ENCODE assay signal across 1 cellular context in genomic region chr16:11283820-11284248, GRCh38.
TF ChIP-seq lines count a peak whose summit lies in the region.

No MANE protein-coding gene starts in this region.

TF ChIP-seq in HepG2, 621 proteins besides CTCF, POLR2A, EP300 and RAD21 (continued from another document):
- TF ChIP-seq TRAFD1 (CRISPR knock-in tag; IDR thresholded peaks at IDR 0.05; ENCODE audit: borderline replicate concordance), result no peak
- 0 out of 2 replicates have a peak, but pooled peaks have one; percentile 38 for TF ChIP-seq ZNF296 (CRISPR knock-in tag; conservative IDR thresholded peaks at IDR 0.05)
- TF ChIP-seq MBNL3 (CRISPR knock-in tag; conservative IDR thresholded peaks at IDR 0.05), result no peak
- TF ChIP-seq HNF4G (IDR thresholded peaks at IDR 0.05; ENCODE audit: borderline replicate concordance, low read depth, low read length), result no peak
- no peak; the same call in 1 of the 2 replicates for TF ChIP-seq HNF4G (CRISPR knock-in tag; IDR thresholded peaks at IDR 0.05; ENCODE audit: borderline replicate concordance, low read depth)
- no peak for TF ChIP-seq NFKBIZ (CRISPR knock-in tag; IDR thresholded peaks at IDR 0.05)
- TF ChIP-seq, protein P1, sequence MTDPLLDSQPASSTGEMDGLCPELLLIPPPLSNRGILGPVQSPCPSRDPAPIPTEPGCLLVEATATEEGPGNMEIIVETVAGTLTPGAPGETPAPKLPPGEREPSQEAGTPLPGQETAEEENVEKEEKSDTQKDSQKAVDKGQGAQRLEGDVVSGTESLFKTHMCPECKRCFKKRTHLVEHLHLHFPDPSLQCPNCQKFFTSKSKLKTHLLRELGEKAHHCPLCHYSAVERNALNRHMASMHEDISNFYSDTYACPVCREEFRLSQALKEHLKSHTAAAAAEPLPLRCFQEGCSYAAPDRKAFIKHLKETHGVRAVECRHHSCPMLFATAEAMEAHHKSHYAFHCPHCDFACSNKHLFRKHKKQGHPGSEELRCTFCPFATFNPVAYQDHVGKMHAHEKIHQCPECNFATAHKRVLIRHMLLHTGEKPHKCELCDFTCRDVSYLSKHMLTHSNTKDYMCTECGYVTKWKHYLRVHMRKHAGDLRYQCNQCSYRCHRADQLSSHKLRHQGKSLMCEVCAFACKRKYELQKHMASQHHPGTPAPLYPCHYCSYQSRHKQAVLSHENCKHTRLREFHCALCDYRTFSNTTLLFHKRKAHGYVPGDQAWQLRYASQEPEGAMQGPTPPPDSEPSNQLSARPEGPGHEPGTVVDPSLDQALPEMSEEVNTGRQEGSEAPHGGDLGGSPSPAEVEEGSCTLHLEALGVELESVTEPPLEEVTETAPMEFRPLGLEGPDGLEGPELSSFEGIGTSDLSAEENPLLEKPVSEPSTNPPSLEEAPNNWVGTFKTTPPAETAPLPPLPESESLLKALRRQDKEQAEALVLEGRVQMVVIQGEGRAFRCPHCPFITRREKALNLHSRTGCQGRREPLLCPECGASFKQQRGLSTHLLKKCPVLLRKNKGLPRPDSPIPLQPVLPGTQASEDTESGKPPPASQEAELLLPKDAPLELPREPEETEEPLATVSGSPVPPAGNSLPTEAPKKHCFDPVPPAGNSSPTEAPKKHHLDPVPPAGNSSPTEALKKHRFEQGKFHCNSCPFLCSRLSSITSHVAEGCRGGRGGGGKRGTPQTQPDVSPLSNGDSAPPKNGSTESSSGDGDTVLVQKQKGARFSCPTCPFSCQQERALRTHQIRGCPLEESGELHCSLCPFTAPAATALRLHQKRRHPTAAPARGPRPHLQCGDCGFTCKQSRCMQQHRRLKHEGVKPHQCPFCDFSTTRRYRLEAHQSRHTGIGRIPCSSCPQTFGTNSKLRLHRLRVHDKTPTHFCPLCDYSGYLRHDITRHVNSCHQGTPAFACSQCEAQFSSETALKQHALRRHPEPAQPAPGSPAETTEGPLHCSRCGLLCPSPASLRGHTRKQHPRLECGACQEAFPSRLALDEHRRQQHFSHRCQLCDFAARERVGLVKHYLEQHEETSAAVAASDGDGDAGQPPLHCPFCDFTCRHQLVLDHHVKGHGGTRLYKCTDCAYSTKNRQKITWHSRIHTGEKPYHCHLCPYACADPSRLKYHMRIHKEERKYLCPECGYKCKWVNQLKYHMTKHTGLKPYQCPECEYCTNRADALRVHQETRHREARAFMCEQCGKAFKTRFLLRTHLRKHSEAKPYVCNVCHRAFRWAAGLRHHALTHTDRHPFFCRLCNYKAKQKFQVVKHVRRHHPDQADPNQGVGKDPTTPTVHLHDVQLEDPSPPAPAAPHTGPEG (CRISPR knock-in tag; IDR thresholded peaks at IDR 0.05), result 0 out of 2 replicates have a peak, but pooled peaks have one; percentile 18
- TF ChIP-seq NCOA5 (CRISPR knock-in tag; IDR thresholded peaks at IDR 0.05), result no peak
- TF ChIP-seq PHF8 (CRISPR knock-in tag; IDR thresholded peaks at IDR 0.05), result peak; percentile 38; the same call in 1 of the 2 replicates
- no peak for TF ChIP-seq ZNF83 (CRISPR knock-in tag; IDR thresholded peaks at IDR 0.05; ENCODE audit: borderline replicate concordance)
